ENCODE assay signal across 9 cellular contexts in genomic region chr16:55480228-55480655, GRCh38. TPM values are rescaled to one million over a fixed set of nuclear protein-coding genes. Genes with fewer than 3 reads are reported as not detected.
DNase-seq lines count a peak whose midpoint lies in the region; ATAC-seq, FAIRE-seq and TF ChIP-seq lines count a peak whose summit lies in the region.
"Had no signal": no experiment of that assay in that cellular context is flagged by ENCODE, and none has a peak within 500 bp of the region (broad histone marks: within the 10 kb centered on the region; RNA-seq: fewer than 3 reads in every experiment).

No MANE protein-coding gene starts in this region.

- peaks cover 0 to 4% of the 10 kb centered on the region in 2 donors for H3K36me3 Mint-ChIP-seq in activated naive CD4-positive, alpha-beta T cell treated with anti-CD3 and anti-CD28 coated beads, Interleukin-2, amount 50 U/mL, for 72 hours
- H3K36me3 Mint-ChIP-seq in stimulated activated effector memory CD8-positive, alpha-beta T cell treated with anti-CD3 and anti-CD28 coated beads, Interleukin-12 subunit alpha, Interleukin-12 subunit beta, amount 100 ng/mL, for 72 hours = no peaks in the 10 kb centered on the region

- H3K4me1 Mint-ChIP-seq in stimulated activated effector memory CD8-positive, alpha-beta T cell treated with anti-CD3 and anti-CD28 coated beads, Interleukin-12 subunit alpha, Interleukin-12 subunit beta, amount 100 ng/mL, for 72 hours = no peaks in the 10 kb centered on the region

- DNase-seq in BE2C = peak; percentile 84
- peak; percentile 32 for DNase-seq in T1000 (lab: John Stamatoyannopoulos, UW)
- DNase-seq in head of caudate nucleus = peak; percentile 28 to 83 (median 61)
- DNase-seq in nucleus accumbens (lab: John Stamatoyannopoulos, UW) = peak in 38 of 56 donors; percentile 2 to 67 (median 20)
- DNase-seq in D721Med (ENCODE audit: insufficient read length, low spot score) = no peak
- no peak for DNase-seq in activated naive CD4-positive, alpha-beta T cell treated with anti-CD3 and anti-CD28 coated beads, Interleukin-2, amount 50 U/mL, for 72 hours (ENCODE audit: low spot score in 2 of 2)
- DNase-seq in stimulated activated effector memory CD8-positive, alpha-beta T cell treated with anti-CD3 and anti-CD28 coated beads, Interleukin-12 subunit alpha, Interleukin-12 subunit beta, amount 100 ng/mL, for 72 hours (ENCODE audit: low spot score in 2 of 2) = no peak
- DNase-seq: naive B cell had no signal

- no peak overlapping the region for H3K4me3 Mint-ChIP-seq in stimulated activated effector memory CD8-positive, alpha-beta T cell treated with anti-CD3 and anti-CD28 coated beads, Interleukin-12 subunit alpha, Interleukin-12 subunit beta, amount 100 ng/mL, for 72 hours

- peaks cover 13% of the 10 kb centered on the region for H3K4me1 ChIP-seq in BE2C

- TF ChIP-seq CTCF in BE2C (IDR thresholded peaks at IDR 0.05; ENCODE audit: low read depth, low read length) = no peak
- TF ChIP-seq CTCF in D721Med (IDR thresholded peaks at IDR 0.05; ENCODE audit: insufficient read depth, missing control alignments) = no peak

- H3K27me3 ChIP-seq in BE2C = no peaks in the 10 kb centered on the region

- H3K9me3 ChIP-seq in BE2C = no peaks in the 10 kb centered on the region

- intact Hi-C loops in head of caudate nucleus (cut with DNase I) = no loop called here

- H3K36me3 ChIP-seq in BE2C = peaks cover 40% of the 10 kb centered on the region

- no peak overlapping the region for H3K27ac Mint-ChIP-seq in activated naive CD4-positive, alpha-beta T cell treated with anti-CD3 and anti-CD28 coated beads, Interleukin-2, amount 50 U/mL, for 72 hours
- no peak overlapping the region for H3K27ac Mint-ChIP-seq in stimulated activated effector memory CD8-positive, alpha-beta T cell treated with anti-CD3 and anti-CD28 coated beads, Interleukin-12 subunit alpha, Interleukin-12 subunit beta, amount 100 ng/mL, for 72 hours
- H3K27ac Mint-ChIP-seq: naive B cell had no signal

- H3K4me3 ChIP-seq in BE2C (ENCODE audit: low read depth, low read length) = peak overlapping the region; percentile 88

- peaks cover 0 to 10% of the 10 kb centered on the region in 2 donors for H3K9me3 Mint-ChIP-seq in activated naive CD4-positive, alpha-beta T cell treated with anti-CD3 and anti-CD28 coated beads, Interleukin-2, amount 50 U/mL, for 72 hours
- no peaks in the 10 kb centered on the region for H3K9me3 Mint-ChIP-seq in stimulated activated effector memory CD8-positive, alpha-beta T cell treated with anti-CD3 and anti-CD28 coated beads, Interleukin-12 subunit alpha, Interleukin-12 subunit beta, amount 100 ng/mL, for 72 hours

- FAIRE-seq in D721Med (lab: Jason Lieb, UNC) = no peak

- ATAC-seq in HG03457 (IDR thresholded peaks at IDR 0.05; ENCODE audit: unreplicated experiment) = no peak
- no peak for ATAC-seq in activated naive CD4-positive, alpha-beta T cell treated with anti-CD3 and anti-CD28 coated beads, Interleukin-2, amount 50 U/mL, for 72 hours
- ATAC-seq in stimulated activated effector memory CD8-positive, alpha-beta T cell treated with anti-CD3 and anti-CD28 coated beads, Interleukin-12 subunit alpha, Interleukin-12 subunit beta, amount 100 ng/mL, for 72 hours = no peak

RNA-seq across cellular contexts. Expression of gene MMP2, which starts 1.2 kb away (rescaled TPM):
- polyA plus RNA-seq in BE2C (2012; ENCODE audit: insufficient read depth, insufficient read length, low read depth) = 1,015 TPM
- total RNA-seq in activated naive CD4-positive, alpha-beta T cell treated with anti-CD3 and anti-CD28 coated beads, Interleukin-2, amount 50 U/mL, for 72 hours = not detected

RNA-seq across cellular contexts. Expression of gene LPCAT2, which starts 28.6 kb away (rescaled TPM):
- polyA plus RNA-seq in BE2C (2012; ENCODE audit: insufficient read depth, insufficient read length, low read depth) = 10.9 TPM
- total RNA-seq in activated naive CD4-positive, alpha-beta T cell treated with anti-CD3 and anti-CD28 coated beads, Interleukin-2, amount 50 U/mL, for 72 hours = 1 to 10 TPM in 1 of 2 donors, under 1 TPM in 1; 0.30 to 3.0 TPM

Comparison
In these comparisons a context has a peak if more than half of its experiments do, and no peak if none do; other contexts are left out.
1. DNase-seq: peak in BE2C (single experiment), T1000 (single experiment), head of caudate nucleus (42 of 42) and nucleus accumbens (38 of 56); none in D721Med (single experiment), activated naive CD4-positive, alpha-beta T cell treated with anti-CD3 and anti-CD28 coated beads, Interleukin-2, amount 50 U/mL, for 72 hours (0 of 2) and stimulated activated effector memory CD8-positive, alpha-beta T cell treated with anti-CD3 and anti-CD28 coated beads, Interleukin-12 subunit alpha, Interleukin-12 subunit beta, amount 100 ng/mL, for 72 hours (0 of 2).